Comparison of ENCODE assay signal across 8 cellular contexts in genomic region chr1:113930499-113931161, GRCh38. TPM values are rescaled to one million over a fixed set of nuclear protein-coding genes. Genes with fewer than 3 reads are reported as not detected.
DNase-seq lines count a peak whose midpoint lies in the region; ATAC-seq and TF ChIP-seq lines count a peak whose summit lies in the region.

No MANE protein-coding gene starts in this region.

- peaks cover 17% of the 10 kb centered on the region for H3K36me3 Mint-ChIP-seq in CD4-positive, CD25-positive, alpha-beta regulatory T cell

- H3K36me3 ChIP-seq in CD4-positive, CD25-positive, alpha-beta regulatory T cell (ENCODE audit: control insufficient read depth, insufficient read depth, low read length) = no peaks in the 10 kb centered on the region
- H3K36me3 ChIP-seq in breast epithelium (no peaks in the 10 kb centered on the region), right lobe of liver (no peaks in the 10 kb centered on the region)

- peak overlapping the region; percentile 94 to 99 (median 98) for H3K27ac Mint-ChIP-seq in CD4-positive, CD25-positive, alpha-beta regulatory T cell

- TF ChIP-seq POLR2A in breast epithelium (IDR thresholded peaks at IDR 0.05) (no peak), right lobe of liver (IDR thresholded peaks at IDR 0.05) (no peak)

- TF ChIP-seq CTCF in GM20000 (IDR thresholded peaks at IDR 0.05; ENCODE audit: extremely low read depth, missing control alignments) (no peak), breast epithelium (IDR thresholded peaks at IDR 0.05) (no peak), right lobe of liver (IDR thresholded peaks at IDR 0.05) (no peak)

- peaks cover 46 to 67% (median 57%) of the 10 kb centered on the region in 4 donors for H3K4me1 Mint-ChIP-seq in CD4-positive, CD25-positive, alpha-beta regulatory T cell

- peaks cover 53% of the 10 kb centered on the region for H3K4me1 ChIP-seq in CD4-positive, CD25-positive, alpha-beta regulatory T cell (ENCODE audit: control insufficient read depth, insufficient read depth, low read length, poor library complexity, severe bottlenecking)
- H3K4me1 ChIP-seq in breast epithelium (no peaks in the 10 kb centered on the region), right lobe of liver (peaks cover 0 to 42% (median 21%) of the 10 kb centered on the region in 4 donors)

- H3K27me3 ChIP-seq in CD4-positive, CD25-positive, alpha-beta regulatory T cell (ENCODE audit: control insufficient read depth, insufficient read depth, low read length) = no peaks in the 10 kb centered on the region
- H3K27me3 ChIP-seq in breast epithelium (no peaks in the 10 kb centered on the region), right lobe of liver (no peaks in the 10 kb centered on the region)

- H3K27me3 Mint-ChIP-seq in CD4-positive, CD25-positive, alpha-beta regulatory T cell = no peaks in the 10 kb centered on the region

- under 1% methylated on average over 8 of the region's 8 CpGs for WGBS in right lobe of liver (ENCODE audit: insufficient coverage, low coverage, low lambda C conversion rate, missing lambda C conversion rate)

- H3K27ac ChIP-seq in CD4-positive, CD25-positive, alpha-beta regulatory T cell (ENCODE audit: insufficient read depth, low read length, poor library complexity, severe bottlenecking) = peak overlapping the region; percentile 98
- H3K27ac ChIP-seq in breast epithelium (peak overlapping the region; percentile 88 to 97), right lobe of liver (peak overlapping the region; percentile 88 to 96 (median 92))

- peak; percentile 8 to 35 for ATAC-seq in CD4-positive, CD25-positive, alpha-beta regulatory T cell (ENCODE audit: low read depth in 2 of 2)
- ATAC-seq in right lobe of liver = peak in 1 of 4 donors; percentile 2

- peak overlapping the region; percentile 96 to 99 (median 98) for H3K4me3 Mint-ChIP-seq in CD4-positive, CD25-positive, alpha-beta regulatory T cell

- no peaks in the 10 kb centered on the region for H3K9me3 ChIP-seq in CD4-positive, CD25-positive, alpha-beta regulatory T cell (ENCODE audit: control insufficient read depth in 2 of 2, low read length in 2 of 2)
- H3K9me3 ChIP-seq in breast epithelium (no peaks in the 10 kb centered on the region), right lobe of liver (no peaks in the 10 kb centered on the region)

- H3K4me3 ChIP-seq in CD4-positive, CD25-positive, alpha-beta regulatory T cell (ENCODE audit: low read depth, low read length) = peak overlapping the region; percentile 95
- H3K4me3 ChIP-seq in breast epithelium (peak overlapping the region; percentile 71 to 87 (median 84)), right lobe of liver (peak overlapping the region; percentile 65 to 94 (median 92))

- H3K9me3 Mint-ChIP-seq in CD4-positive, CD25-positive, alpha-beta regulatory T cell = peaks cover 0 to 2% (median 0%) of the 10 kb centered on the region in 7 donors

- DNase-seq in CD4-positive, CD25-positive, alpha-beta regulatory T cell = peak; percentile 49 to 69 (median 66)
- DNase-seq in GM20000 (ENCODE audit: low spot score) = peak; percentile 65
- peak; percentile 79 for DNase-seq in HT-29 (ENCODE audit: low spot score)
- DNase-seq in UCSD-AML1 (lab: John Stamatoyannopoulos, UW; ENCODE audit: unreplicated experiment) = peak; percentile 31
- peak in 1 of 2 donors; percentile 48 for DNase-seq in breast epithelium (ENCODE audit: low spot score in 2 of 2)
- DNase-seq in right lobe of liver = no peak
- DNase-seq in stimulated activated CD8-positive, alpha-beta memory T cell treated with anti-CD3 and anti-CD28 coated beads, Interleukin-15, amount 100 ng/mL, for 24 hours (ENCODE audit: low read depth) = peak; percentile 22
- DNase-seq in cortex of kidney (lab: John Stamatoyannopoulos, UW) = no peak

- intact Hi-C loops in breast epithelium (cut with DNase I; ENCODE audit: low total_unique reads) = no loop called here
- intact Hi-C loops in right lobe of liver (cut with DNase I) = no loop called here

RNA-seq across cellular contexts. Expression of gene HIPK1, which starts 1.5 kb away (rescaled TPM):
- 189 TPM for total RNA-seq in CD4-positive, CD25-positive, alpha-beta regulatory T cell
- 10 to 100 TPM in 2 of 4 donors, 1 to 10 TPM in 2; 8.6 to 12.5 (median 11.0) TPM for polyA plus RNA-seq in CD4-positive, CD25-positive, alpha-beta regulatory T cell
- total RNA-seq in HT-29 (2014; rRNA removed; shearing (Covaris generic)) = 18.9 and 19.4 TPM in 2 replicates
- total RNA-seq in breast epithelium (10 to 100 TPM; 46.9 to 66.2 (median 57.8) TPM), right lobe of liver (10 to 100 TPM; 19.0 to 29.6 (median 23.5) TPM)

RNA-seq across cellular contexts. Expression of gene DCLRE1B, which starts 25.5 kb away (rescaled TPM):
- total RNA-seq in CD4-positive, CD25-positive, alpha-beta regulatory T cell = 7.0 TPM
- 1 to 10 TPM; 2.2 to 6.6 (median 4.7) TPM for polyA plus RNA-seq in CD4-positive, CD25-positive, alpha-beta regulatory T cell
- 6.2 and 7.3 TPM in 2 replicates for total RNA-seq in HT-29 (2014; rRNA removed; shearing (Covaris generic))
- total RNA-seq in breast epithelium (1 to 10 TPM; 3.3 to 6.2 (median 3.5) TPM), right lobe of liver (1 to 10 TPM; 1.6 to 3.3 (median 1.9) TPM)

RNA-seq across cellular contexts. Expression of gene AP4B1, which starts 26.0 kb away (rescaled TPM):
- 53.6 TPM for total RNA-seq in CD4-positive, CD25-positive, alpha-beta regulatory T cell
- polyA plus RNA-seq in CD4-positive, CD25-positive, alpha-beta regulatory T cell = 10 to 100 TPM; 12.9 to 16.1 (median 14.5) TPM
- 6.7 and 12.5 TPM in 2 replicates for total RNA-seq in HT-29 (2014; rRNA removed; shearing (Covaris generic))
- 10 to 100 TPM; 10.8 to 18.1 (median 14.9) TPM for total RNA-seq in breast epithelium
- 1 to 10 TPM; 6.0 to 9.0 (median 7.0) TPM for total RNA-seq in right lobe of liver

RNA-seq across cellular contexts. Expression of gene BCL2L15, which starts 43.2 kb away (rescaled TPM):
- total RNA-seq in CD4-positive, CD25-positive, alpha-beta regulatory T cell = 2.2 TPM
- polyA plus RNA-seq in CD4-positive, CD25-positive, alpha-beta regulatory T cell = 1 to 10 TPM in 1 of 4 donors, under 1 TPM in 3; 0.30 to 2.1 (median 0.63) TPM
- total RNA-seq in HT-29 (2014; rRNA removed; shearing (Covaris generic)) = 18.2 and 23.4 TPM in 2 replicates
- total RNA-seq in breast epithelium = 1 to 10 TPM in 1 of 3 donors, under 1 TPM in 2; 0.44 to 1.6 (median 0.48) TPM
- under 1 TPM in 5 of 6 experiments, not detected in 1; 0.06 to 0.73 (median 0.13) TPM for total RNA-seq in right lobe of liver

RNA-seq across cellular contexts. Expression of gene OLFML3, which starts 48.6 kb away (rescaled TPM):
- total RNA-seq in CD4-positive, CD25-positive, alpha-beta regulatory T cell = 0.64 TPM
- polyA plus RNA-seq in CD4-positive, CD25-positive, alpha-beta regulatory T cell = not detected
- 0.03 TPM in 1 of 2 replicates, not detected in the other for total RNA-seq in HT-29 (2014; rRNA removed; shearing (Covaris generic))
- total RNA-seq in breast epithelium = 100 to 1,000 TPM in 1 of 3 donors, 10 to 100 TPM in 2; 46.2 to 155 (median 51.2) TPM
- total RNA-seq in right lobe of liver = 10 to 100 TPM in 1 of 6 experiments, 1 to 10 TPM in 5; 1.8 to 13.8 (median 6.6) TPM

Comparison
In these comparisons a context has a peak if more than half of its experiments do, and no peak if none do; other contexts are left out.
1. DNase-seq: peak in CD4-positive, CD25-positive, alpha-beta regulatory T cell (3 of 3), GM20000 (single experiment), HT-29 (single experiment), UCSD-AML1 (single experiment) and stimulated activated CD8-positive, alpha-beta memory T cell treated with anti-CD3 and anti-CD28 coated beads, Interleukin-15, amount 100 ng/mL, for 24 hours (single experiment); none in right lobe of liver (0 of 3) and cortex of kidney (single experiment).
2. Peak in every context shown above with its lines, with median percentiles within 50 percentile points of each other: H3K27ac ChIP-seq and H3K4me3 ChIP-seq.